ENCODE assay signal across 20 cellular contexts in the genomic region with DNA sequence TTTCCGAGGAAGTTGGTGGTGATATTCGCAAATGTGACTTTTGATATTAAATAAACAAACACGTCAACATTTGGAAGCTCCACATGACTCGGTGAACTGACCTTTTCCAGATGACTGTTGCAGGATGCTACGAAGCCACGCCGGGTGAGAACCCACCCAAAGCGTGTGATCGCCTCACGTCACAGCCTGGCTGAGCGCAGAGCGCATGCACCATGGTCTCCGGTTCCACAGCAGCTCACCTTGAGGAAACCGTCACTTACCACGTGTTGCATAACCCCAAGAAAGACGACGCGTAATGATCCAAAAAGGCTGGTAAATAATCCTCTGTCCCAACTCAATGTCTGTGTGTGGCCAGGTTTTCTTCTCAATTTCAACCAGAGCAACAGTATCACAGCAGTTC.
DNase-seq lines count a peak whose midpoint lies in the region; ATAC-seq, FAIRE-seq and TF ChIP-seq lines count a peak whose summit lies in the region.
"Had no signal": no experiment of that assay in that cellular context is flagged by ENCODE, and none has a peak within 500 bp of the region (broad histone marks: within the 10 kb centered on the region; RNA-seq: fewer than 3 reads in every experiment).

No MANE protein-coding gene starts in this region.

- H3K36me3 ChIP-seq in right lobe of liver, result no peaks in the 10 kb centered on the region
- no peaks in the 10 kb centered on the region for H3K36me3 ChIP-seq in HepG2 (replicated peaks in 1 of 2; ENCODE audit: control insufficient read depth in 1 of 2, insufficient read depth in 2 of 2, low read length in 2 of 2)
- no peaks in the 10 kb centered on the region for H3K36me3 ChIP-seq in osteoblast (ENCODE audit: insufficient read depth, low read length)
- no peaks in the 10 kb centered on the region for H3K36me3 ChIP-seq in upper lobe of right lung
- no peaks in the 10 kb centered on the region for H3K36me3 ChIP-seq in mesendoderm (ENCODE audit: control insufficient read depth, insufficient read depth, low read length)
- H3K36me3 ChIP-seq: BE2C had no signal

- peaks cover 8% of the 10 kb centered on the region for H3K4me1 Mint-ChIP-seq in chondrocyte (ENCODE audit: low read depth)
- H3K4me1 Mint-ChIP-seq: CD4-positive, CD25-positive, alpha-beta regulatory T cell; IgD-negative memory B cell had no signal

- TF ChIP-seq CTCF in right lobe of liver (IDR thresholded peaks at IDR 0.05) (no peak), HepG2 (CRISPR knock-in tag; IDR thresholded peaks at IDR 0.05) (no peak), coronary artery (IDR thresholded peaks at IDR 0.05) (no peak), osteoblast (IDR thresholded peaks at IDR 0.05; ENCODE audit: extremely low read depth, low read depth, low read length) (no peak), upper lobe of right lung (IDR thresholded peaks at IDR 0.05) (no peak), chondrocyte (IDR thresholded peaks at IDR 0.05) (no peak)

- H3K4ac ChIP-seq in mesendoderm (ENCODE audit: low read depth, low read length), result no peak overlapping the region

- H3K27ac Mint-ChIP-seq in chondrocyte (ENCODE audit: unreplicated experiment), result no peak overlapping the region
- H3K27ac Mint-ChIP-seq: CD4-positive, CD25-positive, alpha-beta regulatory T cell; IgD-negative memory B cell had no signal

- no peaks in the 10 kb centered on the region for H3K9me3 Mint-ChIP-seq in chondrocyte (ENCODE audit: low read depth)
- H3K9me3 Mint-ChIP-seq: CD4-positive, CD25-positive, alpha-beta regulatory T cell; IgD-negative memory B cell had no signal

- H3K79me2 ChIP-seq in HepG2 (ENCODE audit: insufficient read depth, low read length), result no peaks in the 10 kb centered on the region
- H3K79me2 ChIP-seq in osteoblast (ENCODE audit: insufficient read depth, low read length), result no peaks in the 10 kb centered on the region
- H3K79me2 ChIP-seq in mesendoderm (ENCODE audit: control insufficient read depth, insufficient read depth, low read length), result no peaks in the 10 kb centered on the region

- H3K4me2 ChIP-seq in HepG2 (ENCODE audit: low read depth, low read length), result no peak overlapping the region
- no peak overlapping the region for H3K4me2 ChIP-seq in osteoblast (ENCODE audit: insufficient read depth, low read length)
- H3K4me2 ChIP-seq in mesendoderm (ENCODE audit: low read length), result no peak overlapping the region

- no peaks in the 10 kb centered on the region for H3K27me3 ChIP-seq in right lobe of liver
- peaks cover 4 to 39% of the 10 kb centered on the region in 2 experiments for H3K27me3 ChIP-seq in HepG2 (ENCODE audit: control insufficient read depth in 1 of 2, insufficient read depth in 2 of 2, low read length in 2 of 2)
- no peaks in the 10 kb centered on the region for H3K27me3 ChIP-seq in osteoblast (ENCODE audit: insufficient read depth, low read length)
- H3K27me3 ChIP-seq in upper lobe of right lung, result no peaks in the 10 kb centered on the region
- no peaks in the 10 kb centered on the region for H3K27me3 ChIP-seq in mesendoderm (ENCODE audit: insufficient read depth, low read length, poor library complexity)
- H3K27me3 ChIP-seq: BE2C had no signal

- no peak for FAIRE-seq in HepG2 (lab: Jason Lieb, UNC)
- FAIRE-seq: RCC 7860 had no signal

- ATAC-seq in right lobe of liver, result no peak
- ATAC-seq in HepG2, result no peak
- no peak for ATAC-seq in upper lobe of right lung

- no peak overlapping the region for H2BK120ac ChIP-seq in mesendoderm (ENCODE audit: low read depth, low read length)

- H2BK15ac ChIP-seq in mesendoderm (replicated peaks; ENCODE audit: low read depth), result no peak overlapping the region

- H4K5ac ChIP-seq in mesendoderm (ENCODE audit: low read length), result no peak overlapping the region

- no peak for TF ChIP-seq RAD21 in HepG2 (CRISPR knock-in tag; IDR thresholded peaks at IDR 0.05)

- TF ChIP-seq POLR2A in right lobe of liver (IDR thresholded peaks at IDR 0.05) (no peak), HepG2 (IDR thresholded peaks at IDR 0.05; ENCODE audit: insufficient read depth in 1 of 2, low read depth in 2 of 2, low read length in 2 of 2) (no peak)

- POLR2A ChIA-PET in HepG2 (lab: Yijun Ruan, JAX), result no interaction called here

- BruUV-seq in HepG2 (replicated peaks; lab: Mats Ljungman, UMichigan), result no TSS peak

- H3K4me3 ChIP-seq in right lobe of liver (no peak overlapping the region), HepG2 (replicated peaks in 1 of 3; ENCODE audit: insufficient read depth in 1 of 3, low read depth in 2 of 3, low read length in 3 of 3) (no peak overlapping the region), coronary artery (no peak overlapping the region), osteoblast (ENCODE audit: insufficient read depth, low read length) (no peak overlapping the region), upper lobe of right lung (no peak overlapping the region), mesendoderm (ENCODE audit: low read length) (no peak overlapping the region)

- H3K23ac ChIP-seq in mesendoderm (ENCODE audit: low read length), result no peak overlapping the region

- H3K36me3 Mint-ChIP-seq in chondrocyte (ENCODE audit: low read depth), result no peaks in the 10 kb centered on the region
- H3K36me3 Mint-ChIP-seq: CD4-positive, CD25-positive, alpha-beta regulatory T cell; IgD-negative memory B cell had no signal

- peaks cover 2% of the 10 kb centered on the region for H3K27me3 Mint-ChIP-seq in chondrocyte (ENCODE audit: low read depth)
- H3K27me3 Mint-ChIP-seq: CD4-positive, CD25-positive, alpha-beta regulatory T cell had no signal

- TF ChIP-seq EP300 in HepG2 (IDR thresholded peaks at IDR 0.05; ENCODE audit: low read depth in 2 of 2, low read length in 2 of 2) (no peak), HepG2 (CRISPR knock-in tag; IDR thresholded peaks at IDR 0.05; ENCODE audit: borderline replicate concordance) (no peak)

- H3K9ac ChIP-seq in HepG2 (ENCODE audit: insufficient read depth, low read depth, low read length) (no peak overlapping the region), mesendoderm (ENCODE audit: low read length) (no peak overlapping the region)

- WGBS in right lobe of liver (ENCODE audit: insufficient coverage, low coverage, low lambda C conversion rate, missing lambda C conversion rate), result 69% methylated on average over 14 of the region's 18 CpGs
- WGBS in HepG2 (ENCODE audit: low lambda C conversion rate), result 17% methylated on average over 14 of the region's 18 CpGs
- no CpG with 5 or more reads among the region's 18 CpGs for WGBS in mesendoderm (ENCODE audit: extremely low coverage, insufficient coverage, low lambda C conversion rate)

- no peaks in the 10 kb centered on the region for H3K79me1 ChIP-seq in mesendoderm (ENCODE audit: low read length)

- CTCF ChIA-PET in HepG2 (lab: Yijun Ruan, JAX; ENCODE audit: low intra/inter-chr PET ratio, low total read pairs), result no interaction called here

- H2AFZ ChIP-seq in HepG2 (ENCODE audit: low read length) (no peak overlapping the region), osteoblast (ENCODE audit: low read length) (no peak overlapping the region)

- no peaks in the 10 kb centered on the region for H4K20me1 ChIP-seq in HepG2 (ENCODE audit: insufficient read depth, low read length)
- no peaks in the 10 kb centered on the region for H4K20me1 ChIP-seq in osteoblast (ENCODE audit: insufficient read depth, low read length)

- H2AK5ac ChIP-seq in mesendoderm (ENCODE audit: low read length), result no peak overlapping the region

- no peak overlapping the region for H4K8ac ChIP-seq in mesendoderm (ENCODE audit: low read depth, low read length)

- in situ Hi-C loops in HepG2 (cut with HindIII; ENCODE audit: extremely low pct_ligation_motif_present, low pct_unique_long_range_greater_than_20kb), result no loop called here

- no peaks in the 10 kb centered on the region for H3K4me1 ChIP-seq in right lobe of liver
- no peaks in the 10 kb centered on the region for H3K4me1 ChIP-seq in HepG2 (ENCODE audit: insufficient read depth, low read length)
- H3K4me1 ChIP-seq in osteoblast (ENCODE audit: insufficient read depth, low read length), result peaks cover 9% of the 10 kb centered on the region
- H3K4me1 ChIP-seq in upper lobe of right lung, result no peaks in the 10 kb centered on the region
- H3K4me1 ChIP-seq in mesendoderm (ENCODE audit: control insufficient read depth, low read depth, low read length), result peaks cover 3% of the 10 kb centered on the region
- H3K4me1 ChIP-seq: BE2C had no signal

- H3K4me3 Mint-ChIP-seq in chondrocyte (ENCODE audit: unreplicated experiment), result no peak overlapping the region
- H3K4me3 Mint-ChIP-seq: CD4-positive, CD25-positive, alpha-beta regulatory T cell; IgD-negative memory B cell had no signal

- no peak overlapping the region for H3K18ac ChIP-seq in mesendoderm (ENCODE audit: low read length)

- no peak overlapping the region for H2BK5ac ChIP-seq in mesendoderm (ENCODE audit: low read length)

- intact Hi-C loops in right lobe of liver (cut with DNase I), result no loop called here
- intact Hi-C loops in HepG2 (cut with micrococcal nuclease; ENCODE audit: unreplicated experiment), result no loop called here
- intact Hi-C loops in upper lobe of right lung (cut with DNase I), result no loop called here

- DNase-seq in right lobe of liver, result peak; percentile 5 to 31 (median 20)
- DNase-seq in HepG2 (ENCODE audit: low spot score), result no peak
- DNase-seq in coronary artery (ENCODE audit: low spot score), result peak; percentile 57
- peak; percentile 42 for DNase-seq in osteoblast (ENCODE audit: insufficient read length, low spot score, missing footprints)
- DNase-seq in upper lobe of right lung, result peak; percentile 36
- no peak for DNase-seq in NCI-H1417 treated with DMSO at 0.1 percent for 48 hours (lab: John Stamatoyannopoulos, UW)
- DNase-seq in chondrocyte (ENCODE audit: low spot score), result no peak
- no peak for DNase-seq in mesendoderm
- DNase-seq: BE2C; CD4-positive, CD25-positive, alpha-beta regulatory T cell; COR-L47; DMS 273 treated with DMSO at 0.1 percent for 48 hours; DMS79 treated with DMSO at 0.1 percent for 48 hours; NCI-H1105 treated with DMSO at 0.1 percent for 48 hours; NCI-H1694 treated with DMSO at 0.1 percent for 48 hours; NCI-H2081 treated with DMSO at 0.1 percent for 48 hours; NCI-H526; SHP77 had no signal

- no peaks in the 10 kb centered on the region for H3K9me3 ChIP-seq in right lobe of liver
- H3K9me3 ChIP-seq in HepG2 (ENCODE audit: low read length), result no peaks in the 10 kb centered on the region
- H3K9me3 ChIP-seq in osteoblast (ENCODE audit: low read depth, low read length), result no peaks in the 10 kb centered on the region
- no peaks in the 10 kb centered on the region for H3K9me3 ChIP-seq in upper lobe of right lung
- H3K9me3 ChIP-seq: BE2C had no signal

- no peak overlapping the region for H3K56ac ChIP-seq in mesendoderm (ENCODE audit: low read length)

- H3K27ac ChIP-seq in right lobe of liver (no peak overlapping the region), HepG2 (ENCODE audit: extremely low read length, insufficient read depth, low read length) (no peak overlapping the region), coronary artery (no peak overlapping the region), osteoblast (ENCODE audit: low read depth, low read length) (no peak overlapping the region), upper lobe of right lung (no peak overlapping the region), mesendoderm (ENCODE audit: low read depth, low read length) (no peak overlapping the region)

TF ChIP-seq in HepG2, 621 proteins besides CTCF, POLR2A, EP300 and RAD21 (continues in another document):
- TF ChIP-seq ZC3H4 (CRISPR knock-in tag; IDR thresholded peaks at IDR 0.05; ENCODE audit: borderline replicate concordance), result no peak
- no peak for TF ChIP-seq MBD4 (IDR thresholded peaks at IDR 0.05; ENCODE audit: borderline replicate concordance, low read length)
- no peak for TF ChIP-seq HNF4A (CRISPR knock-in tag; IDR thresholded peaks at IDR 0.05)

Comparison
In these comparisons a context has a peak if more than half of its experiments do, and no peak if none do; other contexts are left out.
1. DNase-seq: peak in right lobe of liver (3 of 3), coronary artery (single experiment), osteoblast (single experiment) and upper lobe of right lung (single experiment); none in HepG2 (single experiment), NCI-H1417 treated with DMSO at 0.1 percent for 48 hours (single experiment), chondrocyte (single experiment) and mesendoderm (single experiment).